In the genomic region with DNA sequence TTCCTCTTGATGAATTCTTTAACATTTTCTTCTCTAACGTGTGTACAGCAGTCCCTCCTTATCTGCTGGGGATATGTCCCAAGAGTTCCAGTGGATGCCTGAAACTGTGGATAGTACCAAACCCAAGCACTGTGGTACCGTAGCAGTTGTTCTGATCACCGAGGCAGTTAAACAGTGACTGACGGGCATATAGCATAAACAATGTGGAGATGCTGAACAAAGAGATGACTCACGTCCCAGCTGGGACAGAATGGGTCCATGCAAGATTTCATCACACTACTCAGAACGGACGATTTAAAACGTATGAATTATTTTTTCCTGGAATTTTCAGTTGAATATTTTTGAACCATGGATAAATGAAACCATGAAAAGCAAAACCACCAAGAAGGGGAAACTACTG, we compare ENCODE assay signal across 11 cellular contexts. TPM values are rescaled to one million over a fixed set of nuclear protein-coding genes. Genes with fewer than 3 reads are reported as not detected.
DNase-seq lines count a peak whose midpoint lies in the region; ATAC-seq and TF ChIP-seq lines count a peak whose summit lies in the region.
"Had no signal": no experiment of that assay in that cellular context is flagged by ENCODE, and none has a peak within 500 bp of the region (broad histone marks: within the 10 kb centered on the region; RNA-seq: fewer than 3 reads in every experiment).

No MANE protein-coding gene starts in this region.

- H3K36me3 Mint-ChIP-seq in HFFc6 (ENCODE audit: low read depth), result no peaks in the 10 kb centered on the region; the same call in 1 of the 2 replicates

- H3K36me3 ChIP-seq in SJSA1, result no peaks in the 10 kb centered on the region
- H3K36me3 ChIP-seq in adrenal gland (replicated peaks in 1 of 2), result no peaks in the 10 kb centered on the region
- H3K36me3 ChIP-seq: colonic mucosa, tibial nerve had no signal

- peak overlapping the region; percentile 53 for H3K4me3 Mint-ChIP-seq in HFFc6

- TF ChIP-seq POLR2A in adrenal gland (IDR thresholded peaks at IDR 0.05), result no peak

- intact Hi-C loops in adrenal gland (cut with DNase I), result no loop called here

- H3K4me1 ChIP-seq in SJSA1 (replicated peaks), result peaks cover 23% of the 10 kb centered on the region
- no peaks in the 10 kb centered on the region for H3K4me1 ChIP-seq in adrenal gland (replicated peaks in 1 of 2)
- H3K4me1 ChIP-seq: colonic mucosa had no signal

- no peaks in the 10 kb centered on the region for H3K9me3 ChIP-seq in SJSA1 (replicated peaks)
- H3K9me3 ChIP-seq in adrenal gland (replicated peaks in 1 of 3), result no peaks in the 10 kb centered on the region
- H3K9me3 ChIP-seq: colonic mucosa, tibial nerve had no signal

- H3K9me3 Mint-ChIP-seq in HFFc6, result no peaks in the 10 kb centered on the region

- no peaks in the 10 kb centered on the region for H3K27me3 ChIP-seq in SJSA1 (replicated peaks)
- peaks cover 12% of the 10 kb centered on the region for H3K27me3 ChIP-seq in adrenal gland
- H3K27me3 ChIP-seq: colonic mucosa, tibial nerve had no signal

- TF ChIP-seq CTCF in HFFc6 (IDR thresholded peaks at IDR 0.05), result no peak
- no peak for TF ChIP-seq CTCF in adrenal gland (IDR thresholded peaks at IDR 0.05)

- no peak for ATAC-seq in GM21529 (IDR thresholded peaks at IDR 0.05; ENCODE audit: unreplicated experiment)
- ATAC-seq in GM21360 (IDR thresholded peaks at IDR 0.05; ENCODE audit: unreplicated experiment), result no peak

- 71 to 78% (median 74%) methylated on average over 8 of the region's 8 CpGs for WGBS in adrenal gland, 4 donors

- peak overlapping the region; percentile 59 for H3K27ac Mint-ChIP-seq in HFFc6

- H3K4me1 Mint-ChIP-seq in HFFc6 (ENCODE audit: low read depth), result peaks cover 46% of the 10 kb centered on the region

- H3K27ac ChIP-seq in SJSA1, result peak overlapping the region; percentile 55; the same call in 1 of the 2 replicates
- no peak overlapping the region for H3K27ac ChIP-seq in adrenal gland
- H3K27ac ChIP-seq: colonic mucosa, tibial nerve had no signal

- peak; percentile 19 for DNase-seq in EH (ENCODE audit: low read depth)
- DNase-seq in HFFc6, result peak; percentile 71
- peak; percentile 63 to 72 for DNase-seq in SJSA1 (ENCODE audit: low read depth in 1 of 2, low spot score in 2 of 2)
- DNase-seq in glomerular visceral epithelial cell (ENCODE audit: extremely low spot score), result peak; percentile 9
- DNase-seq in amygdala (lab: John Stamatoyannopoulos, UW), result no peak
- DNase-seq in adrenal gland, result no peak
- DNase-seq: colonic mucosa; stimulated activated CD4-positive, alpha-beta T cell treated with anti-CD3 and anti-CD28 coated beads, Interleukin-2, amount 100 ng/mL, for 48 hours had no signal

- no peaks in the 10 kb centered on the region for H3K27me3 Mint-ChIP-seq in HFFc6 (ENCODE audit: insufficient read depth)

- H3K4me3 ChIP-seq in SJSA1 (no peak overlapping the region), adrenal gland (no peak overlapping the region)
- H3K4me3 ChIP-seq: colonic mucosa, tibial nerve had no signal

RNA-seq across cellular contexts. Expression of a gene that starts 54.5 kb away (rescaled TPM):
- total RNA-seq in HFFc6 (2021; fragmentation: NEBNext Ultra II Directional; extraction: Animal tissue kit (Norgen Biotek cat#: 25700)), result 10 to 100 TPM; 15.4 to 20.0 (median 17.5) TPM
- 17.6 and 32.0 TPM in 2 replicates for total RNA-seq in SJSA1 (2014; rRNA removed; shearing (Covaris generic))
- total RNA-seq in adrenal gland, result 10 to 100 TPM; 12.4 to 35.5 (median 21.8) TPM
- polyA plus RNA-seq in adrenal gland, result 10 to 100 TPM; 12.8 to 24.7 (median 15.3) TPM

Comparison
In these comparisons a context has a peak if more than half of its experiments do, and no peak if none do; other contexts are left out.
1. DNase-seq: peak in EH (single experiment), HFFc6 (single experiment), SJSA1 (2 of 2) and glomerular visceral epithelial cell (single experiment); none in amygdala (0 of 56) and adrenal gland (0 of 7).